1 cellular context compared by ENCODE assay signal in genomic region chr21:29648710-29649240, GRCh38.
TF ChIP-seq lines count a peak whose summit lies in the region.

No MANE protein-coding gene starts in this region.

TF ChIP-seq in K562, 482 proteins besides CTCF, POLR2A, EP300 and RAD21 (continued from another document and continues in another):
- TF ChIP-seq ZBTB9 (CRISPR knock-in tag; IDR thresholded peaks at IDR 0.05): peak; percentile 25; the same call in 1 of the 2 replicates
- no peak for TF ChIP-seq SOX6 (IDR thresholded peaks at IDR 0.05)
- TF ChIP-seq ZNF780A (CRISPR knock-in tag; IDR thresholded peaks at IDR 0.05): no peak
- TF ChIP-seq ZNF589 (CRISPR knock-in tag; IDR thresholded peaks at IDR 0.05; ENCODE audit: low read depth): no peak
- TF ChIP-seq GTF2A2 (tag; IDR thresholded peaks at IDR 0.05): peak; percentile 67; the same call in 1 of the 2 replicates
- TF ChIP-seq GATAD2A (IDR thresholded peaks at IDR 0.05): no peak
- TF ChIP-seq KLF10 (CRISPR knock-in tag; IDR thresholded peaks at IDR 0.05): no peak
- TF ChIP-seq PBX2 (CRISPR knock-in tag; IDR thresholded peaks at IDR 0.05; ENCODE audit: low read depth): no peak
- TF ChIP-seq PBX2 (tag; conservative IDR thresholded peaks at IDR 0.05; ENCODE audit: low read depth): peak; percentile 10; the same call in 1 of the 2 replicates
- TF ChIP-seq TFAP4 (CRISPR knock-in tag; IDR thresholded peaks at IDR 0.05; ENCODE audit: borderline replicate concordance): no peak
- no peak for TF ChIP-seq GATAD2B (IDR thresholded peaks at IDR 0.05; ENCODE audit: borderline replicate concordance)
- no peak for TF ChIP-seq TFAM (CRISPR knock-in tag; conservative IDR thresholded peaks at IDR 0.05)
- TF ChIP-seq E2F5 (CRISPR knock-in tag; IDR thresholded peaks at IDR 0.05): no peak
- no peak for TF ChIP-seq BCLAF1 (IDR thresholded peaks at IDR 0.05; ENCODE audit: borderline replicate concordance in 1 of 2, control insufficient read depth in 1 of 2, low read depth in 2 of 2, low read length in 1 of 2)
- 0 out of 2 replicates have a peak, but pooled peaks have one; percentile 5 for TF ChIP-seq HSF4 (CRISPR knock-in tag; IDR thresholded peaks at IDR 0.05; ENCODE audit: borderline replicate concordance)
- TF ChIP-seq BHLHE40 (IDR thresholded peaks at IDR 0.05; ENCODE audit: low read length): no peak
- no peak for TF ChIP-seq ZNF274 (IDR thresholded peaks at IDR 0.05; ENCODE audit: borderline replicate concordance, low read depth, low read length)
- no peak; the same call in 1 of the 2 replicates for TF ChIP-seq ZNF134 (CRISPR knock-in tag; conservative IDR thresholded peaks at IDR 0.05)
- no peak for TF ChIP-seq FOXJ2 (tag; IDR thresholded peaks at IDR 0.05)
- no peak for TF ChIP-seq ELF2 (CRISPR knock-in tag; IDR thresholded peaks at IDR 0.05)
- TF ChIP-seq SNAPC5 (CRISPR knock-in tag; IDR thresholded peaks at IDR 0.05): no peak
- TF ChIP-seq HINFP (tag; conservative IDR thresholded peaks at IDR 0.05; ENCODE audit: low read depth): 0 out of 2 replicates have a peak, but pooled peaks have one; percentile 14
- TF ChIP-seq BRCA1 (IDR thresholded peaks at IDR 0.05): no peak
- TF ChIP-seq BRCA1 (CRISPR knock-in tag; IDR thresholded peaks at IDR 0.05): no peak
- TF ChIP-seq CC2D1A (IDR thresholded peaks at IDR 0.05): no peak
- TF ChIP-seq CREB1 (IDR thresholded peaks at IDR 0.05): no peak
- TF ChIP-seq CREB1 (CRISPR knock-in tag; IDR thresholded peaks at IDR 0.05): no peak
- no peak for TF ChIP-seq ZNF280A (IDR thresholded peaks at IDR 0.05; ENCODE audit: low read depth, partially characterized antibody)
- TF ChIP-seq RBM15 (IDR thresholded peaks at IDR 0.05; ENCODE audit: insufficient read depth, low read length): no peak
- TF ChIP-seq TAF1 (IDR thresholded peaks at IDR 0.05; ENCODE audit: control insufficient read depth, extremely low read depth, insufficient read depth, low read length, severe bottlenecking): no peak
- no peak for TF ChIP-seq HEY1 (CRISPR knock-in tag; IDR thresholded peaks at IDR 0.05; ENCODE audit: borderline replicate concordance)
- no peak for TF ChIP-seq ZEB2 (IDR thresholded peaks at IDR 0.05)
- no peak for TF ChIP-seq ZFP91 (CRISPR knock-in tag; IDR thresholded peaks at IDR 0.05)
- TF ChIP-seq NR2C1 (IDR thresholded peaks at IDR 0.05): no peak
- TF ChIP-seq NR2C1 (tag; IDR thresholded peaks at IDR 0.05): peak; percentile 48; the same call in 1 of the 2 replicates
- TF ChIP-seq THRB (CRISPR knock-in tag; conservative IDR thresholded peaks at IDR 0.05): peak; percentile 76; the same call in 1 of the 2 replicates
